ENCODE assay signal across 1 cellular context in genomic region chr20:10711903-10712373, GRCh38.
TF ChIP-seq lines count a peak whose summit lies in the region.

No MANE protein-coding gene starts in this region.

TF ChIP-seq in HepG2, 621 proteins besides CTCF, POLR2A, EP300 and RAD21 (continued from another document and continues in another):
- TF ChIP-seq FOXO4 (CRISPR knock-in tag; conservative IDR thresholded peaks at IDR 0.05) (no peak), NBN (conservative IDR thresholded peaks at IDR 0.05) (no peak), ZNF275 (CRISPR knock-in tag; IDR thresholded peaks at IDR 0.05; ENCODE audit: borderline replicate concordance) (no peak), ZNF770 (CRISPR knock-in tag; IDR thresholded peaks at IDR 0.05) (no peak), ZNF543 (CRISPR knock-in tag; IDR thresholded peaks at IDR 0.05) (no peak), ZBTB43 (CRISPR knock-in tag; conservative IDR thresholded peaks at IDR 0.05) (no peak), ZNF503 (CRISPR knock-in tag; IDR thresholded peaks at IDR 0.05) (0 out of 2 replicates have a peak, but pooled peaks have one; percentile 29), ZNF331 (CRISPR knock-in tag; IDR thresholded peaks at IDR 0.05) (0 out of 2 replicates have a peak, but pooled peaks have one; percentile 21), FOSL1 (CRISPR knock-in tag; IDR thresholded peaks at IDR 0.05; ENCODE audit: borderline replicate concordance) (peak; percentile 13; the same call in 1 of the 2 replicates), NFRKB (IDR thresholded peaks at IDR 0.05) (no peak), TCF7 (IDR thresholded peaks at IDR 0.05; ENCODE audit: low read depth) (no peak; the same call in 1 of the 2 replicates), KMT2A (CRISPR knock-in tag; IDR thresholded peaks at IDR 0.05) (no peak), AFF4 (CRISPR knock-in tag; IDR thresholded peaks at IDR 0.05) (no peak), GABPB1 (CRISPR knock-in tag; IDR thresholded peaks at IDR 0.05) (no peak), ZNF530 (CRISPR knock-in tag; IDR thresholded peaks at IDR 0.05; ENCODE audit: low read depth) (no peak), PCBP1 (IDR thresholded peaks at IDR 0.05; ENCODE audit: borderline replicate concordance, low read depth, low read length) (no peak), THAP8 (CRISPR knock-in tag; IDR thresholded peaks at IDR 0.05; ENCODE audit: borderline replicate concordance) (no peak), JUND (CRISPR knock-in tag; IDR thresholded peaks at IDR 0.05) (no peak), ZNF646 (CRISPR knock-in tag; IDR thresholded peaks at IDR 0.05) (no peak), ZHX2 (IDR thresholded peaks at IDR 0.05; ENCODE audit: low read depth) (no peak), ZHX2 (CRISPR knock-in tag; IDR thresholded peaks at IDR 0.05; ENCODE audit: borderline replicate concordance) (no peak), PHF8 (CRISPR knock-in tag; IDR thresholded peaks at IDR 0.05) (peak; percentile 36), ZNF816 (CRISPR knock-in tag; IDR thresholded peaks at IDR 0.05; ENCODE audit: borderline replicate concordance) (no peak), SP5 (CRISPR knock-in tag; IDR thresholded peaks at IDR 0.05; ENCODE audit: borderline replicate concordance, low read depth) (no peak), ZNF784 (CRISPR knock-in tag; IDR thresholded peaks at IDR 0.05; ENCODE audit: borderline replicate concordance) (no peak), ZNF720 (CRISPR knock-in tag; IDR thresholded peaks at IDR 0.05) (no peak)
